ENCODE assay signal across 1 cellular context in genomic region chr12:50403001-50403440, GRCh38.
A peak's percentile ranks its signal among the peaks of the same experiment; 100 is the strongest.
TF ChIP-seq lines count a peak whose summit lies in the region.

No MANE protein-coding gene starts in this region.

TF ChIP-seq in K562, 482 proteins besides CTCF, POLR2A, EP300 and RAD21 (continued from another document):
- peak; percentile 18; the same call in 1 of the 2 replicates for TF ChIP-seq ZBTB40 (IDR thresholded peaks at IDR 0.05)
- TF ChIP-seq ZBTB40 (CRISPR knock-in tag; IDR thresholded peaks at IDR 0.05): no peak
- TF ChIP-seq MEIS2 (IDR thresholded peaks at IDR 0.05; ENCODE audit: partially characterized antibody): peak; percentile 19
- no peak for TF ChIP-seq PBX2 (CRISPR knock-in tag; IDR thresholded peaks at IDR 0.05; ENCODE audit: low read depth)
- TF ChIP-seq PBX2 (tag; conservative IDR thresholded peaks at IDR 0.05; ENCODE audit: low read depth): 0 out of 2 replicates have a peak, but pooled peaks have one; percentile 8
